ENCODE assay signal across 22 cellular contexts in the genomic region with DNA sequence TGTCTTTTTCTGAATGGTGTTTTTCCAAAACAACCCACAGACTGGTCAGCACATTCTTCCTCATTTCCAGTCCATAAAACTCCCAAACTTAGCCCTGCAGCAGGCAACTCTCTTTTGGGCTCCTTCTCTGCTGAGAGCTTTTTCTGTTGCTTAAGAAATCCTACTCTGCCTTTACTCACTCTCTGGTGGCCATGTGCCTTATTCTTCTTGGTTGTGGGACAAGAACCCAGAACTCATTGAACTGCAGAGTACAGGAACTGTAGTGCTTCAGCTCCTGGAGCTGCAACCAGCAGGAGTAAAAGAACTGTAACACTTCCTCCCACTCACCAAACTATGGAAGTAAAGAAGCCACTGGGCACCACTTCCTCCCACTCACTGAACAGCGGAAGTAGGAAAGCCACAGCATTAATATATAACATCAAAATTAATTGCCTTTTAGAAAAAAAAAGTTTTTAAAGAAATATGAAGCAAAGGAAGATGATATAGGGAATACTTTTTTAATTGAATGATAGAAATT.
"Had no signal": no experiment of that assay in that cellular context is flagged by ENCODE, and none has a peak within 500 bp of the region (broad histone marks: within the 10 kb centered on the region; RNA-seq: fewer than 3 reads in every experiment).

No MANE protein-coding gene starts in this region.

- DNase-seq: activated CD4-positive, alpha-beta memory T cell treated with anti-CD3 and anti-CD28 coated beads for 36 hours; activated CD4-positive, alpha-beta T cell treated with anti-CD3 and anti-CD28 coated beads for 48 hours; activated effector memory CD4-positive, alpha-beta T cell treated with Interleukin-2 at 50 U/mL for 16 hours; activated naive CD4-positive, alpha-beta T cell treated with anti-CD3 and anti-CD28 coated beads, Interleukin-2, amount 10 ng/mL, durations not matched to agents 7 days and 5 days; activated T-cell treated with anti-CD3 and anti-CD28 coated beads, Interleukin-2, amount 50 U/mL, for 72 hours; amygdala; cerebellar nuclear complex; heart left ventricle; islet precursor cell; left cardiac atrium; pancreas; right cardiac atrium; stimulated activated CD4-positive, alpha-beta T cell treated with anti-CD3 and anti-CD28 coated beads, Interleukin-12 subunit alpha, Interleukin-12 subunit beta, amount 100 ng/mL, for 4 hours; stimulated activated CD4-positive, alpha-beta T cell treated with anti-CD3 and anti-CD28 coated beads, Interleukin-4, amount 100 ng/mL, for 4 hours; substantia nigra; thyroid gland had no signal

- H3K27ac ChIP-seq: coronary artery, epithelial cell of prostate, gastroesophageal sphincter, heart left ventricle, pancreas, thyroid gland had no signal

- H3K36me3 Mint-ChIP-seq: activated CD4-positive, alpha-beta memory T cell treated with anti-CD3 and anti-CD28 coated beads for 36 hours; activated naive CD4-positive, alpha-beta T cell treated with anti-CD3 and anti-CD28 coated beads, Interleukin-2, amount 10 ng/mL, durations not matched to agents 7 days and 5 days; memory B cell had no signal

- H3K36me3 ChIP-seq: gastroesophageal sphincter, heart left ventricle, pancreas, thyroid gland had no signal

- H3K27ac Mint-ChIP-seq: activated CD4-positive, alpha-beta memory T cell treated with anti-CD3 and anti-CD28 coated beads for 36 hours; activated naive CD4-positive, alpha-beta T cell treated with anti-CD3 and anti-CD28 coated beads, Interleukin-2, amount 10 ng/mL, durations not matched to agents 7 days and 5 days; activated T-cell treated with anti-CD3 and anti-CD28 coated beads, Interleukin-2, amount 50 U/mL, for 72 hours; memory B cell; nephron; stimulated activated naive CD8-positive, alpha-beta T cell treated with anti-CD3 and anti-CD28 coated beads, Interleukin-15, Interleukin-2, amounts not matched to agents 100 ng/mL and 50 ng/mL, for 24 hours had no signal

- H3K27me3 ChIP-seq: gastroesophageal sphincter, heart left ventricle, pancreas, thyroid gland had no signal

- H3K4me1 ChIP-seq: gastroesophageal sphincter, heart left ventricle, pancreas, thyroid gland had no signal

- H3K27me3 Mint-ChIP-seq: activated CD4-positive, alpha-beta memory T cell treated with anti-CD3 and anti-CD28 coated beads for 36 hours; activated naive CD4-positive, alpha-beta T cell treated with anti-CD3 and anti-CD28 coated beads, Interleukin-2, amount 10 ng/mL, durations not matched to agents 7 days and 5 days; memory B cell; stimulated activated naive CD8-positive, alpha-beta T cell treated with anti-CD3 and anti-CD28 coated beads, Interleukin-15, Interleukin-2, amounts not matched to agents 100 ng/mL and 50 ng/mL, for 24 hours had no signal

- ATAC-seq: activated T-cell treated with anti-CD3 and anti-CD28 coated beads, Interleukin-2, amount 50 U/mL, for 72 hours; gastroesophageal sphincter; heart left ventricle; left cardiac atrium; pancreas; right cardiac atrium had no signal

- H3K4me3 Mint-ChIP-seq: activated CD4-positive, alpha-beta memory T cell treated with anti-CD3 and anti-CD28 coated beads for 36 hours; activated naive CD4-positive, alpha-beta T cell treated with anti-CD3 and anti-CD28 coated beads, Interleukin-2, amount 10 ng/mL, durations not matched to agents 7 days and 5 days; activated T-cell treated with anti-CD3 and anti-CD28 coated beads, Interleukin-2, amount 50 U/mL, for 72 hours; memory B cell; nephron; stimulated activated naive CD8-positive, alpha-beta T cell treated with anti-CD3 and anti-CD28 coated beads, Interleukin-15, Interleukin-2, amounts not matched to agents 100 ng/mL and 50 ng/mL, for 24 hours had no signal

- H3K4me1 Mint-ChIP-seq: activated naive CD4-positive, alpha-beta T cell treated with anti-CD3 and anti-CD28 coated beads, Interleukin-2, amount 10 ng/mL, durations not matched to agents 7 days and 5 days; memory B cell; nephron had no signal

- H3K4me3 ChIP-seq: coronary artery, gastroesophageal sphincter, heart left ventricle, pancreas, thyroid gland had no signal
